In the genomic region with DNA sequence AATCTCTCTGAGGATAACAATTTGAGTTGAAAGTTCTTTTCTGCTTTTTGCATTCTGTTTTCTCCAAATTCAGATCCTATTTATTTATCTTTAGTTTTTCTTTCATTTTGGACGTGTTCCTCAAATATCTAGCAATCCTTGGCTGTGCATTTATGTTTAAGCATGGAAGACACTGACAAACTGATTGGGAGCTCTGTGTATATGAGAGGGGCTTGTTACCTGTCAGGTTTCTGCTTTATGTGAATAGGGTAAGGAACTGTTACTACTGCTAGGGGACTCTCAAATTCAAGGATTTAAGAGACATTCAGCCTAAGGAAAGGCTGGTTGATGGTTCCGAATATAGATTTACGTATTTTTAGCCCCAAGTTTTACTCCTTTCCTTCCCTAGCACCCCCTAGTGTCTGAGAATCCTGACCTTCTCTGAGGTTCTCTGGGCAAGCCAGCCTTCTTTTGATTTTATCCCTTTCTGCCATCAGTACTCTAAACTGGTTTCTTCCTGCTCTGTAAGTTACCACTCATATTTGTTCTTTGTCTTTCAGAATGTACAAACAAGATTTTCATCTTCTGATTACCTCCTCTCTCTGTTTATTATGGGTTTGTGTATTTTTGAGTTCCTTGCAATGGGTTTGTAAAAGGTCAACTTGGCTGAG, we compare ENCODE assay signal across 10 cellular contexts. TPM values are rescaled to one million over a fixed set of nuclear protein-coding genes. Genes with fewer than 3 reads are reported as not detected.
DNase-seq lines count a peak whose midpoint lies in the region; ATAC-seq and TF ChIP-seq lines count a peak whose summit lies in the region.
"Had no signal": no experiment of that assay in that cellular context is flagged by ENCODE, and none has a peak within 500 bp of the region (broad histone marks: within the 10 kb centered on the region; RNA-seq: fewer than 3 reads in every experiment).

No MANE protein-coding gene starts in this region.

- intact Hi-C loops in activated CD4-positive, alpha-beta memory T cell treated with anti-CD3 and anti-CD28 coated beads for 36 hours (cut with micrococcal nuclease): loop anchor here (2.0 kb wide), 1 partner anchor 31 kb away; a partner anchor contains a TSS
- intact Hi-C loops in posterior cingulate gyrus (cut with DNase I): no loop called here

- H3K79me2 ChIP-seq in ACC112 (ENCODE audit: control insufficient read depth, insufficient read depth, low read length, unreplicated experiment): peaks cover 30% of the 10 kb centered on the region

- peaks cover 24% of the 10 kb centered on the region for H3K36me3 Mint-ChIP-seq in activated CD4-positive, alpha-beta memory T cell treated with anti-CD3 and anti-CD28 coated beads for 36 hours

- peaks cover 36% of the 10 kb centered on the region for H3K4me1 Mint-ChIP-seq in activated CD4-positive, alpha-beta memory T cell treated with anti-CD3 and anti-CD28 coated beads for 36 hours (ENCODE audit: low read depth)

- no peaks in the 10 kb centered on the region for H3K9me3 Mint-ChIP-seq in activated CD4-positive, alpha-beta memory T cell treated with anti-CD3 and anti-CD28 coated beads for 36 hours

- CTCF ChIA-PET in activated CD4-positive, alpha-beta memory T cell treated with anti-CD3 and anti-CD28 coated beads for 36 hours (lab: Charles Lee): interaction anchor here (0.6 to 1.6 kb wide), 3 partner anchors 31 to 185 kb away, joined by 3 to 4 read pairs (median 4); no protein-coding TSS in a partner anchor

- H3K36me3 ChIP-seq in ACC112 (ENCODE audit: insufficient read depth, low read length) (peaks cover 26% of the 10 kb centered on the region), iPS-20b (ENCODE audit: insufficient read depth, low read depth, low read length) (peaks cover 32% of the 10 kb centered on the region)

- H3K27me3 Mint-ChIP-seq in activated CD4-positive, alpha-beta memory T cell treated with anti-CD3 and anti-CD28 coated beads for 36 hours: no peaks in the 10 kb centered on the region

- peaks cover 16% of the 10 kb centered on the region for H3K4me1 ChIP-seq in ACC112 (ENCODE audit: control insufficient read depth, insufficient read depth, low read length, unreplicated experiment)
- H3K4me1 ChIP-seq in iPS-20b (ENCODE audit: insufficient read depth, low read length): peaks cover 30% of the 10 kb centered on the region

- peak overlapping the region; percentile 32; the same call in 1 of the 2 replicates for H3K9ac ChIP-seq in iPS-20b (ENCODE audit: low read depth, low read length)

- ATAC-seq in HG03565 (IDR thresholded peaks at IDR 0.05; ENCODE audit: unreplicated experiment) (no peak), GM18519 (IDR thresholded peaks at IDR 0.05; ENCODE audit: low FRiP score, unreplicated experiment) (no peak), GM21737 (IDR thresholded peaks at IDR 0.05; ENCODE audit: unreplicated experiment) (no peak)
- ATAC-seq: gastroesophageal sphincter had no signal

- TF ChIP-seq CTCF in GM13977 (IDR thresholded peaks at IDR 0.05; ENCODE audit: extremely low read depth, insufficient read depth, missing control alignments): peak; percentile 28

- H3K27me3 ChIP-seq in ACC112 (ENCODE audit: insufficient read depth, low read length) (no peaks in the 10 kb centered on the region), iPS-20b (ENCODE audit: insufficient read depth, low read length) (no peaks in the 10 kb centered on the region)
- H3K27me3 ChIP-seq: gastroesophageal sphincter had no signal

- no peak overlapping the region for H2AFZ ChIP-seq in ACC112 (ENCODE audit: low read length, unreplicated experiment)

- peak overlapping the region; percentile 17; the same call in 1 of the 2 replicates for H3K4me3 ChIP-seq in ACC112 (ENCODE audit: low read depth, low read length)
- no peak overlapping the region for H3K4me3 ChIP-seq in iPS-20b (ENCODE audit: low read length)
- H3K4me3 ChIP-seq: gastroesophageal sphincter had no signal

- H3K27ac ChIP-seq in ACC112 (ENCODE audit: low read depth, low read length): no peak overlapping the region
- H3K27ac ChIP-seq in iPS-20b (ENCODE audit: low read length): no peak overlapping the region

- H3K27ac Mint-ChIP-seq in activated CD4-positive, alpha-beta memory T cell treated with anti-CD3 and anti-CD28 coated beads for 36 hours: peak overlapping the region; percentile 54

- in situ Hi-C loops in GM13977 (cut with MboI; ENCODE audit: low pct_unique_long_range_greater_than_20kb, low sequenced_read_pairs, unreplicated experiment): no loop called here

- no peaks in the 10 kb centered on the region for H3K9me3 ChIP-seq in iPS-20b (ENCODE audit: insufficient read depth, low read depth, low read length)
- H3K9me3 ChIP-seq: gastroesophageal sphincter had no signal

- POLR2A ChIA-PET in activated CD4-positive, alpha-beta memory T cell treated with anti-CD3 and anti-CD28 coated beads for 36 hours (lab: Charles Lee): no interaction called here

- no peak for DNase-seq in GM13977 (ENCODE audit: low spot score)
- no peak for DNase-seq in activated CD4-positive, alpha-beta memory T cell treated with anti-CD3 and anti-CD28 coated beads for 36 hours
- DNase-seq in posterior cingulate gyrus: no peak
- DNase-seq: activated CD4-positive, CD25-positive, alpha-beta regulatory T cell treated with anti-CD3 and anti-CD28 coated beads, Interleukin-2, amount 50 U/mL, for 72 hours had no signal

- no peak overlapping the region for H3K4me3 Mint-ChIP-seq in activated CD4-positive, alpha-beta memory T cell treated with anti-CD3 and anti-CD28 coated beads for 36 hours

RNA-seq across cellular contexts. Expression of a gene that starts 30.5 kb away (rescaled TPM):
- 10 to 100 TPM; 46.3 to 51.8 TPM for total RNA-seq in activated CD4-positive, alpha-beta memory T cell treated with anti-CD3 and anti-CD28 coated beads for 36 hours
